Comparison of ENCODE assay signal across 8 cellular contexts in the genomic region with DNA sequence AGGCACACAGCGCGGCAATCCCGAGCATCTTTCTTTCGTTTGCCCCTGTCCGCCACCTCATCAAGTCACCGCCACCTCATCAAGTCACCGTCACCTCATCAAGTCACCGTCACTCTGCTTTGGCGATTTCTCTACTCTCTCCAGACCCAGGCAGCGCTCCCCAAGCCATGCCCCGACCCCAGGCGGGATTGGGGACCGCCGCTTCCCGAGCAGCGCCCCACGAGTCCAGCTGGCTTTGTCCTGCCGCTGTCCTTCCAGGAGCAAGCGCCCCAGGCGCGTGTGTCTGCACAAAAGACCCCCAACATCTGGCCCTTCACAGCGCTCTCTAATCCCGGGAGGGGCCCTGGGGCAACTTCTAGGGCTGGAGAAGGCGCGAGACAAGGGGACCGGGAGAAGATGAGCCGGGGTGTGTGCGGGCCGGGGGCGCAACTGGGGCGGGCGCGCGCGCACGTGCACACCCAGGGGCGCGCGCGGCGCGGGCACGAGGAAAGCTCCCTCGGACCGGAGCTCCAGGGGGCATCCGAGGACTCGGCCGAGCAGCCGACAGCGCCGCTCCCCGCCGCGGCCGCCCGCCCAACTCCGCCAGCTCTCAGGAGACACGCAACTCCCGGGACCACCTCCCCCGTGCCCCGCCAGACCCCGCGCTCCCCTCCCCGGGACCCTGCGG. TPM values are rescaled to one million over a fixed set of nuclear protein-coding genes. Genes with fewer than 3 reads are reported as not detected.
DNase-seq lines count a peak whose midpoint lies in the region; ATAC-seq and TF ChIP-seq lines count a peak whose summit lies in the region.

No MANE protein-coding gene starts in this region.

- H3K9me2 ChIP-seq in MM.1S (replicated peaks; ENCODE audit: insufficient read depth, low read length), result no peaks in the 10 kb centered on the region

- H3K9me3 Mint-ChIP-seq in type B pancreatic cell, result no peaks in the 10 kb centered on the region

- peak overlapping the region; percentile 37; the same call in 1 of the 2 replicates for H3K9ac ChIP-seq in MM.1S (ENCODE audit: low read length)

- H3K27ac Mint-ChIP-seq in type B pancreatic cell, result peak overlapping the region; percentile 66

- no peaks in the 10 kb centered on the region for H3K36me3 ChIP-seq in H7 (replicated peaks; ENCODE audit: control insufficient read depth, insufficient read depth, low read length)
- no peaks in the 10 kb centered on the region for H3K36me3 ChIP-seq in MM.1S (replicated peaks; ENCODE audit: insufficient read depth, low read length)

- H3K4me3 ChIP-seq in H7 (ENCODE audit: insufficient read depth, low read depth, low read length) (peak overlapping the region; percentile 69), MM.1S (ENCODE audit: low read length) (peak overlapping the region; percentile 69)

- ATAC-seq in esophagus mucosa, result peak; percentile 2

- peak overlapping the region; percentile 95 for H3K4me3 Mint-ChIP-seq in type B pancreatic cell

- no peaks in the 10 kb centered on the region for H3K79me2 ChIP-seq in MM.1S (ENCODE audit: low read length)

- no peaks in the 10 kb centered on the region for H3F3A ChIP-seq in MM.1S (ENCODE audit: insufficient read depth, low read length)

- H3K4me1 ChIP-seq in MM.1S (ENCODE audit: low read length), result 0 out of 2 replicates have a peak, but pooled peaks cover 3% of the 10 kb centered on the region

- no peak for TF ChIP-seq CTCF in MM.1S (IDR thresholded peaks at IDR 0.05; ENCODE audit: low read length)
- peak; percentile 37 for TF ChIP-seq CTCF in type B pancreatic cell (conservative IDR thresholded peaks at IDR 0.05)

- H3K27me3 ChIP-seq in H7 (ENCODE audit: control insufficient read depth, insufficient read depth, low read length) (peaks cover 29% of the 10 kb centered on the region), MM.1S (replicated peaks; ENCODE audit: insufficient read depth, low read length) (peaks cover 5% of the 10 kb centered on the region; the same call in 1 of the 2 replicates)

- no peak overlapping the region for H3K27ac ChIP-seq in MM.1S (ENCODE audit: low read length)

- peaks cover 4% of the 10 kb centered on the region for H3K27me3 Mint-ChIP-seq in type B pancreatic cell

- H3K9me3 ChIP-seq in MM.1S (replicated peaks; ENCODE audit: insufficient read depth, low read length), result no peaks in the 10 kb centered on the region

- peaks cover 28% of the 10 kb centered on the region for H3K36me3 Mint-ChIP-seq in type B pancreatic cell

- H2AFZ ChIP-seq in MM.1S (ENCODE audit: low read length), result peak overlapping the region; percentile 77

- no peaks in the 10 kb centered on the region for H4K20me1 ChIP-seq in MM.1S (ENCODE audit: insufficient read depth, low read length)

- H3K4me2 ChIP-seq in MM.1S (ENCODE audit: low read depth, low read length), result peak overlapping the region; percentile 99

- peaks cover 30% of the 10 kb centered on the region for H3K4me1 Mint-ChIP-seq in type B pancreatic cell (ENCODE audit: unreplicated experiment)

- DNase-seq in EH (ENCODE audit: low read depth) (peak; percentile 63), H7 (peak; percentile 85), MM.1S (peak; percentile 44), myocyte (ENCODE audit: low read depth) (peak; percentile 28), type B pancreatic cell (ENCODE audit: extremely low spot score, unreplicated experiment) (peak; percentile 80), HT-29 (ENCODE audit: low spot score) (no peak)
- peak; percentile 38 for DNase-seq in activated T-cell treated with anti-CD3 and anti-CD28 coated beads, Interleukin-2, amount 50 U/mL, for 1 hour

RNA-seq across cellular contexts. Expression of gene RNF152, which starts 0.6 kb away (rescaled TPM):
- total RNA-seq in H7 (2014; rRNA removed; shearing (Covaris generic)), result 8.8 and 8.9 TPM in 2 replicates
- total RNA-seq in esophagus mucosa, result 7.7 TPM
- 2.9 and 6.8 TPM in 2 replicates for total RNA-seq in myocyte
- 0.74 TPM for polyA plus RNA-seq in myocyte (2012)
- 23.6 and 28.9 TPM in 2 replicates for total RNA-seq in type B pancreatic cell (ENCODE audit: low replicate concordance)
- total RNA-seq in HT-29 (2014; rRNA removed; shearing (Covaris generic)), result not detected in 2 replicates
